Comparison of ENCODE assay signal across 8 cellular contexts in the genomic region with DNA sequence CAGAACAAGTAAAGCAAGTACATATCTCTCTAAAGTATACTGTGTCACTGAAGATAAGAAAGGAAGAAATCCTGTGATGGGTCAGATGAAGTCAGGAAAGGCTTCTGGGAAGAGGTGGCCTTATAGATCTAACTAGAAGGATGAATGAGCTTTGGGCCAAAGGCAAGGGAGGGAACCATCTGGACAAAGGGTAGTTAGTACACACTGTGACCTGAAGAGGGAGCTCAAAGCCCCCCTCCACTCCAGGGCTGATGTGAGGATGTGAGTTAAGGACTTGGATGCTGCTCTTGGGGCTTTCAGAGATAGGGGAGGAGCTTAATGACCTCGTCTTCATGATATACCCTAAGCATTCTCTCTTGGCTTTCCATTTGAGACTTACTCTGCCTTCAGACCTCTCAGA.
DNase-seq lines count a peak whose midpoint lies in the region; ATAC-seq lines count a peak whose summit lies in the region.

No MANE protein-coding gene starts in this region.

- H3K27ac ChIP-seq in CD4-positive, CD25-positive, alpha-beta regulatory T cell (ENCODE audit: insufficient read depth, low read length, poor library complexity, severe bottlenecking) = no peak overlapping the region

- ATAC-seq in CD4-positive, CD25-positive, alpha-beta regulatory T cell (ENCODE audit: low read depth in 2 of 2) = peak; percentile 64 to 71
- ATAC-seq in GM19043 (IDR thresholded peaks at IDR 0.05; ENCODE audit: low read depth, unreplicated experiment) = peak; percentile 63
- ATAC-seq in stimulated activated memory B cell treated with anti-CD40 and anti-IgM and Interleukin-4, amounts not matched to agents 10 μg/mL and 1 μg/mL and 100 μg/mL, for 72 hours = peak; percentile 65

- H3K27me3 ChIP-seq in CD4-positive, CD25-positive, alpha-beta regulatory T cell (ENCODE audit: control insufficient read depth, insufficient read depth, low read length) = no peaks in the 10 kb centered on the region

- peaks cover 0 to under 1% (median 0%) of the 10 kb centered on the region in 7 donors for H3K9me3 Mint-ChIP-seq in CD4-positive, CD25-positive, alpha-beta regulatory T cell
- H3K9me3 Mint-ChIP-seq in activated T-cell treated with anti-CD3 and anti-CD28 coated beads, Interleukin-2, amount 50 U/mL, for 24 hours = no peaks in the 10 kb centered on the region
- no peaks in the 10 kb centered on the region for H3K9me3 Mint-ChIP-seq in stimulated activated memory B cell treated with anti-CD40 and anti-IgM and Interleukin-4, amounts not matched to agents 10 μg/mL and 1 μg/mL and 100 μg/mL, for 72 hours

- H3K36me3 ChIP-seq in CD4-positive, CD25-positive, alpha-beta regulatory T cell (ENCODE audit: control insufficient read depth, insufficient read depth, low read length) = peaks cover 3% of the 10 kb centered on the region

- peaks cover 13 to 56% (median 32%) of the 10 kb centered on the region in 4 donors for H3K4me1 Mint-ChIP-seq in CD4-positive, CD25-positive, alpha-beta regulatory T cell
- H3K4me1 Mint-ChIP-seq in activated T-cell treated with anti-CD3 and anti-CD28 coated beads, Interleukin-2, amount 50 U/mL, for 24 hours (ENCODE audit: low read depth) = peaks cover 40% of the 10 kb centered on the region
- peaks cover 51% of the 10 kb centered on the region for H3K4me1 Mint-ChIP-seq in stimulated activated memory B cell treated with anti-CD40 and anti-IgM and Interleukin-4, amounts not matched to agents 10 μg/mL and 1 μg/mL and 100 μg/mL, for 72 hours

- H3K4me3 ChIP-seq in CD4-positive, CD25-positive, alpha-beta regulatory T cell (ENCODE audit: low read depth, low read length) = no peak overlapping the region

- no peaks in the 10 kb centered on the region for H3K9me3 ChIP-seq in CD4-positive, CD25-positive, alpha-beta regulatory T cell (ENCODE audit: control insufficient read depth in 2 of 2, low read length in 2 of 2)

- peak in 2 of 3 donors; percentile 29 to 74 for DNase-seq in CD4-positive, CD25-positive, alpha-beta regulatory T cell
- DNase-seq in NCI-H1092 (lab: John Stamatoyannopoulos, UW) (peak; percentile 35), iPS DF 19.7 (ENCODE audit: low read depth, low spot score) (peak; percentile 72), NCI-H1048 (lab: John Stamatoyannopoulos, UW) (no peak), NCI-H510A treated with DMSO at 0.1 percent for 48 hours (lab: John Stamatoyannopoulos, UW) (no peak)
- DNase-seq in activated T-cell treated with anti-CD3 and anti-CD28 coated beads, Interleukin-2, amount 50 U/mL, for 24 hours = peak; percentile 40

- no peaks in the 10 kb centered on the region for H3K27me3 Mint-ChIP-seq in CD4-positive, CD25-positive, alpha-beta regulatory T cell
- H3K27me3 Mint-ChIP-seq in activated T-cell treated with anti-CD3 and anti-CD28 coated beads, Interleukin-2, amount 50 U/mL, for 24 hours = no peaks in the 10 kb centered on the region
- H3K27me3 Mint-ChIP-seq in stimulated activated memory B cell treated with anti-CD40 and anti-IgM and Interleukin-4, amounts not matched to agents 10 μg/mL and 1 μg/mL and 100 μg/mL, for 72 hours = no peaks in the 10 kb centered on the region

- peaks cover 19% of the 10 kb centered on the region for H3K4me1 ChIP-seq in CD4-positive, CD25-positive, alpha-beta regulatory T cell (ENCODE audit: control insufficient read depth, insufficient read depth, low read length, poor library complexity, severe bottlenecking)

- H3K27ac Mint-ChIP-seq in CD4-positive, CD25-positive, alpha-beta regulatory T cell = peak overlapping the region in 2 of 3 donors; percentile 20 to 56
- no peak overlapping the region for H3K27ac Mint-ChIP-seq in activated T-cell treated with anti-CD3 and anti-CD28 coated beads, Interleukin-2, amount 50 U/mL, for 24 hours
- H3K27ac Mint-ChIP-seq in stimulated activated memory B cell treated with anti-CD40 and anti-IgM and Interleukin-4, amounts not matched to agents 10 μg/mL and 1 μg/mL and 100 μg/mL, for 72 hours = peak overlapping the region; percentile 97

- peak overlapping the region in 1 of 4 donors; percentile 15 for H3K4me3 Mint-ChIP-seq in CD4-positive, CD25-positive, alpha-beta regulatory T cell
- no peak overlapping the region for H3K4me3 Mint-ChIP-seq in activated T-cell treated with anti-CD3 and anti-CD28 coated beads, Interleukin-2, amount 50 U/mL, for 24 hours
- no peak overlapping the region for H3K4me3 Mint-ChIP-seq in stimulated activated memory B cell treated with anti-CD40 and anti-IgM and Interleukin-4, amounts not matched to agents 10 μg/mL and 1 μg/mL and 100 μg/mL, for 72 hours

- H3K36me3 Mint-ChIP-seq in CD4-positive, CD25-positive, alpha-beta regulatory T cell = peaks cover 19% of the 10 kb centered on the region
- peaks cover 13% of the 10 kb centered on the region for H3K36me3 Mint-ChIP-seq in activated T-cell treated with anti-CD3 and anti-CD28 coated beads, Interleukin-2, amount 50 U/mL, for 24 hours (ENCODE audit: low read depth)
- H3K36me3 Mint-ChIP-seq in stimulated activated memory B cell treated with anti-CD40 and anti-IgM and Interleukin-4, amounts not matched to agents 10 μg/mL and 1 μg/mL and 100 μg/mL, for 72 hours = peaks cover 17% of the 10 kb centered on the region

Comparison
In these comparisons a context has a peak if more than half of its experiments do, and no peak if none do; other contexts are left out.
1. DNase-seq: peak in CD4-positive, CD25-positive, alpha-beta regulatory T cell (2 of 3), NCI-H1092 (single experiment), activated T-cell treated with anti-CD3 and anti-CD28 coated beads, Interleukin-2, amount 50 U/mL, for 24 hours (single experiment) and iPS DF 19.7 (single experiment); none in NCI-H1048 (single experiment) and NCI-H510A treated with DMSO at 0.1 percent for 48 hours (single experiment).
2. Peak in every context shown above with its lines, with median percentiles within 50 percentile points of each other: ATAC-seq.